Comparison of ENCODE assay signal across 35 cellular contexts in the genomic region with DNA sequence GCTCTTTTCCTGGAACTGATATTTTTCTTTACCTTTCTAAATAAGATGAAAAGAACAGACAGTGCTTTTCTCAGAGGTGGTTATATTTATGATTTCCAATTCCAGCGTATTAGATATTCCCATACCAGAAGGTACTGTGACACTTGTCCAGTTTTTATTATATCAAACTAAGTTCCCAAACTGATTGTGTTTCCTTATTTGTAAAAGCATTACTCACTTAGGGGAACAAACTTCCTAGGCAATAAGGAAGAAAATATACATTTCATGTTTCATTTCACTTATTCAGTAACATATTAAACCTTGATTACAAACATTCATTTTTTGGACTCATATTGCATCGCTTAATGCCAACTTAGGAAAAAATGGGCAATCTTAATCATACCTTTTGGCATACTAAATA.
"Had no signal": no experiment of that assay in that cellular context is flagged by ENCODE, and none has a peak within 500 bp of the region (broad histone marks: within the 10 kb centered on the region; RNA-seq: fewer than 3 reads in every experiment).

No MANE protein-coding gene starts in this region.

- DNase-seq: Karpas-422, Kasumi-1, KG1, MG63, MM.1S, MV-4-11, NCI-H1048, NCI-H1092 treated with DMSO at 0.1 percent for 48 hours, NCI-H1105, NCI-H1105 treated with DMSO at 0.1 percent for 48 hours, NCI-H1417, NCI-H1417 treated with DMSO at 0.1 percent for 48 hours, NCI-H1436, NCI-H1436 treated with DMSO at 0.1 percent for 48 hours, NCI-H146, NCI-H1694, NCI-H1694 treated with DMSO at 0.1 percent for 48 hours, NCI-H187, NCI-H187 treated with DMSO at 0.1 percent for 48 hours, NCI-H1930, NCI-H2029, NCI-H2029 treated with DMSO at 0.1 percent for 48 hours, NCI-H2081, NCI-H2081 treated with DMSO at 0.1 percent for 48 hours, NCI-H2107, NCI-H2171, NCI-H2171 treated with DMSO at 0.1 percent for 48 hours, NCI-H2227 treated with DMSO at 0.1 percent for 48 hours, NCI-H226, NCI-H345, NCI-H446, NCI-H446 treated with DMSO at 0.1 percent for 48 hours, NCI-H510A, NCI-H510A treated with DMSO at 0.1 percent for 48 hours had no signal

- H3K27ac ChIP-seq: KMS-11 had no signal

- H3K4me3 ChIP-seq: MG63 had no signal

- H3K36me3 ChIP-seq: MG63 had no signal

- H3K27me3 ChIP-seq: MG63 had no signal

- H3K9me3 ChIP-seq: MG63 had no signal
